ENCODE assay signal across 18 cellular contexts in genomic region chr1:201491896-201492511, GRCh38. TPM values are rescaled to one million over a fixed set of nuclear protein-coding genes. Genes with fewer than 3 reads are reported as not detected.
DNase-seq lines count a peak whose midpoint lies in the region; ATAC-seq and TF ChIP-seq lines count a peak whose summit lies in the region.
"Had no signal": no experiment of that assay in that cellular context is flagged by ENCODE, and none has a peak within 500 bp of the region (broad histone marks: within the 10 kb centered on the region; RNA-seq: fewer than 3 reads in every experiment).

No MANE protein-coding gene starts in this region.

- WGBS in heart right ventricle, 2 donors = 53 to 56% methylated on average over 3 of the region's 3 CpGs
- 57 to 84% methylated on average over 1 to 3 of the region's 3 CpGs for WGBS in esophagus squamous epithelium, 2 donors
- 0 to 13% methylated on average over 3 of the region's 3 CpGs for WGBS in aorta, 2 donors

- no peak overlapping the region for H3K9ac ChIP-seq in rectal smooth muscle tissue (ENCODE audit: low read length)

- H3K27ac Mint-ChIP-seq in naive thymus-derived CD8-positive, alpha-beta T cell = peak overlapping the region in 1 of 10 donors; percentile 1
- H3K27ac Mint-ChIP-seq: stimulated activated naive CD8-positive, alpha-beta T cell treated with anti-CD3 and anti-CD28 coated beads, Interleukin-15, amount 100 ng/mL, for 72 hours had no signal

- POLR2A ChIA-PET in naive thymus-derived CD8-positive, alpha-beta T cell (lab: Charles Lee) = interaction anchor here (1.0 kb wide), 1 partner anchor 15 kb away, joined by 3 read pairs; the partner anchor contains the start of gene CSRP1

- no peaks in the 10 kb centered on the region for H3K9me3 Mint-ChIP-seq in naive thymus-derived CD8-positive, alpha-beta T cell
- H3K9me3 Mint-ChIP-seq: stimulated activated naive CD8-positive, alpha-beta T cell treated with anti-CD3 and anti-CD28 coated beads, Interleukin-15, amount 100 ng/mL, for 72 hours; T-cell had no signal

- H3K4me3 ChIP-seq in heart right ventricle (no peak overlapping the region), esophagus squamous epithelium (no peak overlapping the region), rectal smooth muscle tissue (ENCODE audit: low read length) (peak overlapping the region; percentile 16), aorta (ENCODE audit: low read length in 2 of 2) (no peak overlapping the region)
- H3K4me3 ChIP-seq: body of pancreas had no signal

- H3K36me3 Mint-ChIP-seq in naive thymus-derived CD8-positive, alpha-beta T cell = peaks cover 0 to 70% (median 26%) of the 10 kb centered on the region in 3 donors

- peaks cover 2 to 15% (median 5%) of the 10 kb centered on the region in 4 donors for H3K4me1 Mint-ChIP-seq in naive thymus-derived CD8-positive, alpha-beta T cell
- H3K4me1 Mint-ChIP-seq: stimulated activated naive CD8-positive, alpha-beta T cell treated with anti-CD3 and anti-CD28 coated beads, Interleukin-15, amount 100 ng/mL, for 72 hours; T-cell had no signal

- TF ChIP-seq POLR2A in esophagus squamous epithelium (IDR thresholded peaks at IDR 0.05) = no peak

- peaks cover 18 to 98% (median 86%) of the 10 kb centered on the region in 9 donors for H3K4me1 ChIP-seq in heart right ventricle
- H3K4me1 ChIP-seq in esophagus squamous epithelium = peaks cover 54 to 100% (median 77%) of the 10 kb centered on the region in 3 donors
- peaks cover 93% of the 10 kb centered on the region for H3K4me1 ChIP-seq in rectal smooth muscle tissue (ENCODE audit: control insufficient read depth, insufficient read depth, low read length)
- peaks cover 4 to 7% of the 10 kb centered on the region in 2 donors for H3K4me1 ChIP-seq in aorta (ENCODE audit: control insufficient read depth in 1 of 2, insufficient read depth in 2 of 2, low read length in 2 of 2)

- no peaks in the 10 kb centered on the region for H3K27me3 Mint-ChIP-seq in naive thymus-derived CD8-positive, alpha-beta T cell
- H3K27me3 Mint-ChIP-seq: stimulated activated naive CD8-positive, alpha-beta T cell treated with anti-CD3 and anti-CD28 coated beads, Interleukin-15, amount 100 ng/mL, for 72 hours; T-cell had no signal

- no peak overlapping the region for H3K4me3 Mint-ChIP-seq in naive thymus-derived CD8-positive, alpha-beta T cell
- H3K4me3 Mint-ChIP-seq: stimulated activated naive CD8-positive, alpha-beta T cell treated with anti-CD3 and anti-CD28 coated beads, Interleukin-15, amount 100 ng/mL, for 72 hours; T-cell had no signal

- H3K27ac ChIP-seq in heart right ventricle = peak overlapping the region in 9 of 10 donors; percentile 5 to 82 (median 31)
- peak overlapping the region; percentile 58 to 93 (median 86) for H3K27ac ChIP-seq in esophagus squamous epithelium
- peak overlapping the region; percentile 99 for H3K27ac ChIP-seq in rectal smooth muscle tissue (ENCODE audit: low read depth, low read length)
- peak overlapping the region; percentile 11 to 86 for H3K27ac ChIP-seq in aorta (ENCODE audit: low read depth in 1 of 2, low read length in 2 of 2)

- peak in 1 of 8 donors; percentile 16 for ATAC-seq in heart right ventricle
- ATAC-seq in Right ventricle myocardium inferior = no peak
- no peak for ATAC-seq in aorta (ENCODE audit: low FRiP score)
- no peak for ATAC-seq in naive thymus-derived CD8-positive, alpha-beta T cell
- ATAC-seq: body of pancreas; PC-3; stimulated activated naive CD8-positive, alpha-beta T cell treated with anti-CD3 and anti-CD28 coated beads, Interleukin-15, amount 100 ng/mL, for 72 hours; T-cell had no signal

- TF ChIP-seq CTCF in heart right ventricle (IDR thresholded peaks at IDR 0.05) = no peak
- TF ChIP-seq CTCF in esophagus squamous epithelium (IDR thresholded peaks at IDR 0.05) = no peak

- intact Hi-C loops in heart right ventricle (cut with DNase I) = no loop called here
- intact Hi-C loops in Right ventricle myocardium inferior (cut with DNase I) = no loop called here
- intact Hi-C loops in esophagus squamous epithelium (cut with DNase I) = no loop called here
- intact Hi-C loops in aorta (cut with DNase I) = no loop called here

- H3K27me3 ChIP-seq in heart right ventricle (no peaks in the 10 kb centered on the region), esophagus squamous epithelium (no peaks in the 10 kb centered on the region), rectal smooth muscle tissue (ENCODE audit: control insufficient read depth, insufficient read depth, low read length) (no peaks in the 10 kb centered on the region), aorta (ENCODE audit: control insufficient read depth in 1 of 2, insufficient read depth in 2 of 2, low read length in 1 of 2) (no peaks in the 10 kb centered on the region)
- H3K27me3 ChIP-seq: body of pancreas had no signal

- H3K9me3 ChIP-seq in heart right ventricle (no peaks in the 10 kb centered on the region), esophagus squamous epithelium (no peaks in the 10 kb centered on the region), aorta (ENCODE audit: control insufficient read depth, low read length) (no peaks in the 10 kb centered on the region)
- H3K9me3 ChIP-seq: body of pancreas had no signal

- H3K36me3 ChIP-seq in heart right ventricle (peaks cover 0 to 81% (median 5%) of the 10 kb centered on the region in 9 donors), esophagus squamous epithelium (peaks cover 0 to 73% (median 29%) of the 10 kb centered on the region in 3 donors), rectal smooth muscle tissue (ENCODE audit: control insufficient read depth, insufficient read depth, low read length) (peaks cover 44% of the 10 kb centered on the region), aorta (ENCODE audit: control insufficient read depth in 1 of 2, insufficient read depth in 2 of 2, low read length in 1 of 2) (peaks cover 0 to 18% of the 10 kb centered on the region in 2 donors)

- DNase-seq in heart right ventricle (peak in 1 of 2 donors; percentile 35), Right ventricle myocardium inferior (ENCODE audit: missing footprints) (no peak), esophagus squamous epithelium (lab: John Stamatoyannopoulos, UW) (no peak), aorta (no peak), GM19240 (ENCODE audit: insufficient read length, low spot score) (no peak)
- no peak for DNase-seq in stimulated activated CD4-positive, alpha-beta T cell treated with anti-CD3 and anti-CD28 coated beads, Interleukin-15, amount 100 ng/mL, for 24 hours
- no peak for DNase-seq in naive thymus-derived CD8-positive, alpha-beta T cell
- DNase-seq: activated CD4-positive, CD25-positive, alpha-beta regulatory T cell treated with anti-CD3 and anti-CD28 coated beads, Interleukin-2, amount 50 U/mL, for 72 hours; activated T-cell treated with anti-CD3 and anti-CD28 coated beads, Interleukin-2, amount 50 U/mL, for 48 hours; body of pancreas; DMS 273 treated with DMSO at 0.1 percent for 48 hours; midbrain; NCI-H1105; NCI-H345; PC-3; stimulated activated naive CD8-positive, alpha-beta T cell treated with anti-CD3 and anti-CD28 coated beads, Interleukin-15, amount 100 ng/mL, for 72 hours; T-cell had no signal

RNA-seq across cellular contexts. Expression of gene CSRP1, which starts 14.9 kb away (rescaled TPM):
- total RNA-seq in heart right ventricle (100 to 1,000 TPM in 1 of 10 donors, 10 to 100 TPM in 9; 48.1 to 103 (median 58.9) TPM), Right ventricle myocardium inferior (64.6 TPM), esophagus squamous epithelium (1,000 to 10,000 TPM in 1 of 4 donors, 100 to 1,000 TPM in 3; 243 to 1,044 (median 363) TPM), aorta (1,000 to 10,000 TPM in 1 of 2 donors, 100 to 1,000 TPM in 1; 599 to 1,490 TPM)
- polyA plus RNA-seq in heart right ventricle (100 to 1,000 TPM in 1 of 2 donors, 10 to 100 TPM in 1; 74.5 to 104 TPM), aorta (100 to 1,000 TPM; 703 to 838 TPM)
- 10 to 100 TPM; 21.8 to 22.4 TPM for total RNA-seq in naive thymus-derived CD8-positive, alpha-beta T cell
- polyA plus RNA-seq in naive thymus-derived CD8-positive, alpha-beta T cell = 10 to 100 TPM; 43.3 to 48.2 (median 46.1) TPM

RNA-seq across cellular contexts. Expression of gene PHLDA3, which starts 23.0 kb away (rescaled TPM):
- total RNA-seq in heart right ventricle (10 to 100 TPM; 14.4 to 40.0 (median 23.6) TPM), Right ventricle myocardium inferior (24.3 TPM), esophagus squamous epithelium (10 to 100 TPM; 60.9 to 87.9 (median 75.1) TPM), aorta (10 to 100 TPM; 66.1 to 71.6 TPM)
- polyA plus RNA-seq in heart right ventricle (10 to 100 TPM; 20.8 to 35.6 TPM), aorta (10 to 100 TPM; 33.7 to 46.1 TPM)
- under 1 TPM; 0.55 to 0.60 TPM for total RNA-seq in naive thymus-derived CD8-positive, alpha-beta T cell
- polyA plus RNA-seq in naive thymus-derived CD8-positive, alpha-beta T cell = not detected

RNA-seq across cellular contexts. Expression of gene NAV1, which starts 46.9 kb away (rescaled TPM):
- 100 to 1,000 TPM in 3 of 10 donors, 10 to 100 TPM in 7; 29.5 to 111 (median 89.0) TPM for total RNA-seq in heart right ventricle
- polyA plus RNA-seq in heart right ventricle = 10 to 100 TPM; 13.7 to 61.5 TPM
- total RNA-seq in Right ventricle myocardium inferior = 69.0 TPM
- 10 to 100 TPM; 18.1 to 25.5 (median 21.0) TPM for total RNA-seq in esophagus squamous epithelium
- 100 to 1,000 TPM; 167 to 236 TPM for total RNA-seq in aorta
- 10 to 100 TPM in 1 of 2 donors, 1 to 10 TPM in 1; 8.3 to 33.8 TPM for polyA plus RNA-seq in aorta
- total RNA-seq in naive thymus-derived CD8-positive, alpha-beta T cell = 1 to 10 TPM; 2.1 to 3.0 TPM
- 1 to 10 TPM in 1 of 3 donors, under 1 TPM in 2; 0.10 to 1.9 (median 0.41) TPM for polyA plus RNA-seq in naive thymus-derived CD8-positive, alpha-beta T cell

Comparison
In these comparisons a context has a peak if more than half of its experiments do, and no peak if none do; other contexts are left out.
1. H3K27ac ChIP-seq: peak in every context shown above with its lines; median percentile 99 in rectal smooth muscle tissue; 86 in esophagus squamous epithelium; 48 in aorta; 31 in heart right ventricle.
2. RNA of gene PHLDA3, which starts 23.0 kb away (total RNA-seq): 60.9 to 87.9 TPM in esophagus squamous epithelium, 66.1 to 71.6 TPM in aorta, 14.4 to 40.0 TPM in heart right ventricle and 24.3 TPM in Right ventricle myocardium inferior (single experiment); 0.55 to 0.60 TPM in naive thymus-derived CD8-positive, alpha-beta T cell; every median in the first group is over 4 times any median in the second.
3. RNA of gene NAV1, which starts 46.9 kb away (total RNA-seq): 167 to 236 TPM in aorta, 29.5 to 111 TPM in heart right ventricle, 69.0 TPM in Right ventricle myocardium inferior (single experiment) and 18.1 to 25.5 TPM in esophagus squamous epithelium; 2.1 to 3.0 TPM in naive thymus-derived CD8-positive, alpha-beta T cell; every median in the first group is over 4 times any median in the second.